In the genomic region with DNA sequence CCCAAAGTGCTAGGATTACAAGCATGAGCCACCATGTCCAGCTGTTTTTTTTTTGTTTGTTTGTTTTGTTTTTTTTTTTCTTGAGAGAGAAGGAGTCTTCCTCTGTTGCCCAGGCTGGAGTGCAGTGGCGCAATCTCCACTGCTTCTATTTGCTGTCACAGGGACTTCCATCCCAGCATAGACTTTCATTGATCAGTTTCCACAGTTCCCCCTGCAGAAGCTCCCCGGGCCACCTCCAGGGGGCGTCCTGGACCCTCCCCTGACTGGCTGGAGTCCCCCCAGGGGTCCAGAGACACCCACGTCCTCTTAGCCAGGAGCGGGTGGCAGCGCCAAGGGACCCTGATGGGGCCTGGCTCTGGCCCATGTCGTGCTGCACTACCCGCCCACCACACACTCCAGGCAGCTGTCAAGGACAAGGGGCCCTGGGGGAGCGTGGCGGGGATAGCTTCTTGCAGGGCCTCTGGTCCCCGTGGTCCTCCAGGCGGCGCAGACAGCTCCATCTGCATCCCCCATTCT, we compare ENCODE assay signal across 11 cellular contexts. TPM values are rescaled to one million over a fixed set of nuclear protein-coding genes. Genes with fewer than 3 reads are reported as not detected.
DNase-seq lines count a peak whose midpoint lies in the region; FAIRE-seq and TF ChIP-seq lines count a peak whose summit lies in the region.
"Had no signal": no experiment of that assay in that cellular context is flagged by ENCODE, and none has a peak within 500 bp of the region (broad histone marks: within the 10 kb centered on the region; RNA-seq: fewer than 3 reads in every experiment).

No MANE protein-coding gene starts in this region.

- H3K36me3 Mint-ChIP-seq in HFFc6 (ENCODE audit: low read depth) (no peaks in the 10 kb centered on the region), brain (no peaks in the 10 kb centered on the region), mesothelial cell of epicardium (no peaks in the 10 kb centered on the region)

- H3K4me1 Mint-ChIP-seq in HFFc6 (ENCODE audit: low read depth) (no peaks in the 10 kb centered on the region), brain (peaks cover 9% of the 10 kb centered on the region), mesothelial cell of epicardium (peaks cover 4% of the 10 kb centered on the region)

- FAIRE-seq in HTR-8/SVneo (lab: Jason Lieb, UNC), result no peak

- no peak overlapping the region for H3K4me3 Mint-ChIP-seq in HFFc6
- no peak overlapping the region for H3K4me3 Mint-ChIP-seq in brain
- no peak overlapping the region for H3K4me3 Mint-ChIP-seq in mesothelial cell of epicardium

- H3K27ac Mint-ChIP-seq in HFFc6 (no peak overlapping the region), brain (peak overlapping the region in 1 of 5 experiments; percentile 31), mesothelial cell of epicardium (no peak overlapping the region)

- TF ChIP-seq CTCF in HFFc6 (IDR thresholded peaks at IDR 0.05), result peak; percentile 71; the same call in 1 of the 2 replicates
- peak; percentile 19 to 37 for TF ChIP-seq CTCF in brain (conservative IDR thresholded peaks at IDR 0.05)
- TF ChIP-seq CTCF in mesothelial cell of epicardium (IDR thresholded peaks at IDR 0.05; ENCODE audit: unreplicated experiment), result peak; percentile 22

- H3K27me3 Mint-ChIP-seq in HFFc6 (ENCODE audit: insufficient read depth), result peaks cover 5% of the 10 kb centered on the region
- peaks cover 50% of the 10 kb centered on the region for H3K27me3 Mint-ChIP-seq in brain
- H3K27me3 Mint-ChIP-seq in mesothelial cell of epicardium (ENCODE audit: low read depth), result peaks cover 34% of the 10 kb centered on the region

- H3K9me3 Mint-ChIP-seq in HFFc6, result no peaks in the 10 kb centered on the region
- no peaks in the 10 kb centered on the region for H3K9me3 Mint-ChIP-seq in brain
- H3K9me3 Mint-ChIP-seq in mesothelial cell of epicardium, result no peaks in the 10 kb centered on the region

- DNase-seq in NCI-H2227 (lab: John Stamatoyannopoulos, UW; ENCODE audit: unreplicated experiment), result peak; percentile 20
- no peak for DNase-seq in NCI-H2227 treated with DMSO at 0.1 percent for 48 hours (lab: John Stamatoyannopoulos, UW)
- no peak for DNase-seq in HFFc6
- no peak for DNase-seq in mesothelial cell of epicardium (ENCODE audit: low spot score in 2 of 2, unreplicated experiment in 2 of 2)
- DNase-seq in HTR-8/SVneo (ENCODE audit: insufficient read length, low spot score), result no peak
- no peak for DNase-seq in SHP77 treated with DMSO at 0.1 percent for 48 hours (lab: John Stamatoyannopoulos, UW)
- DNase-seq in DMS79 (lab: John Stamatoyannopoulos, UW), result no peak
- DNase-seq: NCI-H510A treated with DMSO at 0.1 percent for 48 hours; stimulated activated CD4-positive, alpha-beta T cell treated with anti-CD3 and anti-CD28 coated beads, Interleukin-4, amount 100 ng/mL, for 4 hours had no signal

RNA-seq across cellular contexts. Expression of a gene that starts 3.1 kb away (rescaled TPM):
- 1 to 10 TPM in 4 of 6 experiments, under 1 TPM in 2; 0.57 to 2.1 (median 1.4) TPM for total RNA-seq in HFFc6 (2021; fragmentation: NEBNext Ultra II Directional; extraction: Animal tissue kit (Norgen Biotek cat#: 25700))
- polyA plus RNA-seq in brain (ENCODE audit: insufficient read depth, low read depth, low replicate concordance), result 4.3 TPM
- total RNA-seq in mesothelial cell of epicardium, result 14.0 to 16.1 TPM (median 15.4 TPM) in 3 replicates
- total RNA-seq: mononuclear cell had no signal

RNA-seq across cellular contexts. Expression of a gene that starts 6.8 kb away (rescaled TPM):
- 10 to 100 TPM; 37.1 to 48.1 (median 40.7) TPM for total RNA-seq in HFFc6 (2021; fragmentation: NEBNext Ultra II Directional; extraction: Animal tissue kit (Norgen Biotek cat#: 25700))
- 32.5 TPM for polyA plus RNA-seq in brain (ENCODE audit: insufficient read depth, low read depth, low replicate concordance)
- total RNA-seq in mesothelial cell of epicardium, result 50.6 to 52.7 TPM (median 52.7 TPM) in 3 replicates

RNA-seq across cellular contexts. Expression of a gene that starts 10.2 kb away (rescaled TPM):
- total RNA-seq in HFFc6 (2021; fragmentation: NEBNext Ultra II Directional; extraction: Animal tissue kit (Norgen Biotek cat#: 25700)), result 100 to 1,000 TPM; 140 to 177 (median 152) TPM
- polyA plus RNA-seq in brain (ENCODE audit: insufficient read depth, low read depth, low replicate concordance), result 112 TPM
- 48.1 to 55.1 TPM (median 51.3 TPM) in 3 replicates for total RNA-seq in mesothelial cell of epicardium

RNA-seq across cellular contexts. Expression of a gene that starts 26.7 kb away (rescaled TPM):
- 1 to 10 TPM in 5 of 6 experiments, under 1 TPM in 1; 0.96 to 1.4 (median 1.2) TPM for total RNA-seq in HFFc6 (2021; fragmentation: NEBNext Ultra II Directional; extraction: Animal tissue kit (Norgen Biotek cat#: 25700))
- polyA plus RNA-seq in brain (ENCODE audit: insufficient read depth, low read depth, low replicate concordance), result 59.3 TPM
- 0.49 to 1.3 TPM (median 1.0 TPM) in 3 replicates for total RNA-seq in mesothelial cell of epicardium

RNA-seq across cellular contexts. Expression of a gene that starts 31.2 kb away (rescaled TPM):
- total RNA-seq in HFFc6 (2021; fragmentation: NEBNext Ultra II Directional; extraction: Animal tissue kit (Norgen Biotek cat#: 25700)), result 10 to 100 TPM; 23.7 to 31.5 (median 26.4) TPM
- polyA plus RNA-seq in brain (ENCODE audit: insufficient read depth, low read depth, low replicate concordance), result 66.3 TPM
- 27.6 to 31.1 TPM (median 29.7 TPM) in 3 replicates for total RNA-seq in mesothelial cell of epicardium
